9 cellular contexts compared by ENCODE assay signal in the genomic region with DNA sequence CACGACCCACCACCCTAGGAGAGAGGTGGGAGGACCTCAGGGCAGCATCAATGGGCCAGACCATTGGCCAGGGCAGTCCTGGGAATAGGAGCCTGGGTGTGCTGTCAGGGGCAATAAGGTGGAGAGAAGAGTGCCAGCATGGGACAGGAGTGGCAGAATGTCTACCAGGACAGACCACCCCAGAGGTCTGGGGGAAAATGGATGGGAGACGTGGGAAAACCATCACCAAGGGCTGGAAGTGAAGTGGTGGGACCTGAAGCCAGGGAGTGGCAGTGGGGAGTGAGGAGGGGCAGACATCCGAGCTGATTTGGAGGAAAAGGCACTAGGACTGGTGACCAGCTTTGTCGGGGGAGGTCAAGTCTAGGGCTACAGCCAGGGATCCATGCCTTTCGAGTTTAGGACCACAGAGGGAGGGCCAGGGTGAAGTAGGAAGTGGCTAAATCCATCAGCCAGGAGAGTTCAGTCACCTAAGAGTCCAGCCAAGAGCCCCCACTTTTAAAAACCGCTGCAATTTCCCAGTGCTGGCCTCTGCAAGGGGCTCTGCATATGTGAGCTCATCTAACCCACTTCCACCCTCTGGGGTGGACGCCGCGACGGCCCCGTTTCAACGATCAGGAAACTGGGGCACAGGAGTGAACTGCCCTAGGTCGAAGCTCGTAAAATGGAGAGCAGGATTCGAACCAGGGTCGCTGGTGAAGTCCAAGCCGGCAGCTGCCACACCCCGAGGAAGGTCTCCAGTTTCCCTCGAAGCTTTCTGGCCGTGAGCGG. TPM values are rescaled to one million over a fixed set of nuclear protein-coding genes. Genes with fewer than 3 reads are reported as not detected.
DNase-seq lines count a peak whose midpoint lies in the region; ATAC-seq, FAIRE-seq and TF ChIP-seq lines count a peak whose summit lies in the region.
"Had no signal": no experiment of that assay in that cellular context is flagged by ENCODE, and none has a peak within 500 bp of the region (broad histone marks: within the 10 kb centered on the region; RNA-seq: fewer than 3 reads in every experiment).

No MANE protein-coding gene starts in this region.

- H3K27ac Mint-ChIP-seq in stimulated activated naive B cell treated with anti-CD40 and anti-IgM and Interleukin-4, amounts not matched to agents 10 μg/mL and 1 μg/mL and 100 μg/mL, for 72 hours, result no peak overlapping the region

- POLR2A ChIA-PET in GM12878 (lab: Charles Lee), result no interaction called here

- DNase-seq in GM12878 (ENCODE audit: low read depth, low spot score), result no peak
- DNase-seq in islet precursor cell, result peak; percentile 21
- no peak for DNase-seq in stimulated activated naive B cell treated with anti-CD40 and anti-IgM and Interleukin-4, amounts not matched to agents 10 μg/mL and 1 μg/mL and 100 μg/mL, for 72 hours
- DNase-seq in pons (ENCODE audit: low spot score), result no peak
- DNase-seq in inferior parietal cortex (ENCODE audit: extremely low spot score), result no peak
- no peak for DNase-seq in posterior cingulate gyrus
- DNase-seq in stimulated activated CD4-positive, alpha-beta T cell treated with anti-CD3 and anti-CD28 coated beads, Interleukin-4, amount 100 ng/mL, for 1 hour, result no peak
- DNase-seq: NCI-H2029 had no signal

- H3K79me2 ChIP-seq in GM12878 (ENCODE audit: control insufficient read depth, insufficient read depth, low read length), result peaks cover 10% of the 10 kb centered on the region

- intact Hi-C loops in GM12878 (cut with micrococcal nuclease; ENCODE audit: unreplicated experiment), result no loop called here
- intact Hi-C loops in posterior cingulate gyrus (cut with DNase I), result no loop called here

- whole genome bisulfite sequencing in GM12878 (ENCODE audit: insufficient coverage, insufficient replicate concordance, low lambda C conversion rate, missing lambda C conversion rate), result 8% methylated on average over 20 of the region's 21 CpGs

- in situ Hi-C loops in GM12878 (cut with MboI), result no loop called here

- peaks cover 7 to 14% of the 10 kb centered on the region in 2 donors for H3K9me3 Mint-ChIP-seq in stimulated activated naive B cell treated with anti-CD40 and anti-IgM and Interleukin-4, amounts not matched to agents 10 μg/mL and 1 μg/mL and 100 μg/mL, for 72 hours

- peaks cover 12 to 21% of the 10 kb centered on the region in 2 donors for H3K4me1 Mint-ChIP-seq in stimulated activated naive B cell treated with anti-CD40 and anti-IgM and Interleukin-4, amounts not matched to agents 10 μg/mL and 1 μg/mL and 100 μg/mL, for 72 hours

- H3K4me2 ChIP-seq in GM12878 (ENCODE audit: control insufficient read depth, insufficient read depth), result peak overlapping the region; percentile 40

- H3K4me3 ChIP-seq in HUES6 (ENCODE audit: low read depth, low read length) (peak overlapping the region; percentile 75), GM12878 (peak overlapping the region; percentile 64)

- CTCF ChIA-PET in GM12878 (lab: Yijun Ruan, JAX), result no interaction called here

- TF ChIP-seq EP300 in GM12878 (IDR thresholded peaks at IDR 0.05; ENCODE audit: borderline replicate concordance in 1 of 2, control insufficient read depth in 1 of 2, low read depth in 2 of 2, low read length in 2 of 2), result no peak

- no peak for TF ChIP-seq RAD21 in GM12878 (IDR thresholded peaks at IDR 0.05; ENCODE audit: insufficient read depth, low read depth, low read length)

- H3K27me3 Mint-ChIP-seq in stimulated activated naive B cell treated with anti-CD40 and anti-IgM and Interleukin-4, amounts not matched to agents 10 μg/mL and 1 μg/mL and 100 μg/mL, for 72 hours, result peaks cover 52 to 64% of the 10 kb centered on the region in 2 donors

- no peaks in the 10 kb centered on the region for H3K36me3 Mint-ChIP-seq in stimulated activated naive B cell treated with anti-CD40 and anti-IgM and Interleukin-4, amounts not matched to agents 10 μg/mL and 1 μg/mL and 100 μg/mL, for 72 hours

- H3K27ac ChIP-seq in HUES6 (ENCODE audit: low read depth, low read length), result no peak overlapping the region
- H3K27ac ChIP-seq in GM12878 (ENCODE audit: control insufficient read depth, insufficient read depth), result no peak overlapping the region; the same call in 1 of the 2 replicates

- H3K27me3 ChIP-seq in HUES6 (ENCODE audit: control insufficient read depth, insufficient read depth, low read length) (peaks cover 18% of the 10 kb centered on the region), GM12878 (replicated peaks in 1 of 2; ENCODE audit: control insufficient read depth in 2 of 2, insufficient read depth in 2 of 2, low read length in 1 of 2) (no peaks in the 10 kb centered on the region)

- SMC1A ChIA-PET in GM12878 (lab: Charles Lee; ENCODE audit: uncharacterized antibody, unreplicated experiment), result interaction anchor here (1.0 to 2.7 kb wide), 2 partner anchors 11 to 26 kb away, joined by 3 to 10 read pairs; no protein-coding TSS in a partner anchor

- peak overlapping the region; percentile 79 for H3K9ac ChIP-seq in HUES6 (ENCODE audit: low read length)
- H3K9ac ChIP-seq in GM12878 (ENCODE audit: control insufficient read depth, insufficient read depth, low read length), result peak overlapping the region; percentile 61; the same call in 1 of the 2 replicates

- peak overlapping the region; percentile 56 for H2AFZ ChIP-seq in GM12878 (ENCODE audit: control insufficient read depth, low read depth, low read length)

- H4K20me1 ChIP-seq in GM12878 (ENCODE audit: control insufficient read depth, insufficient read depth), result no peaks in the 10 kb centered on the region

- no peak for ATAC-seq in GM12878
- no peak for ATAC-seq in stimulated activated naive B cell treated with anti-CD40 and anti-IgM and Interleukin-4, amounts not matched to agents 10 μg/mL and 1 μg/mL and 100 μg/mL, for 72 hours (replicated peaks)

- no TSS peak for BruUV-seq in GM12878 (replicated peaks; lab: Mats Ljungman, UMichigan)

- RAD21 ChIA-PET in GM12878 (lab: Charles Lee; ENCODE audit: unreplicated experiment), result interaction anchor here (1.2 to 3.3 kb wide), 3 partner anchors 8 to 76 kb away, joined by 3 to 11 read pairs (median 5); no protein-coding TSS in a partner anchor

- H3K4me3 Mint-ChIP-seq in stimulated activated naive B cell treated with anti-CD40 and anti-IgM and Interleukin-4, amounts not matched to agents 10 μg/mL and 1 μg/mL and 100 μg/mL, for 72 hours, result peak overlapping the region; percentile 35 to 37

- TF ChIP-seq CTCF in GM12878 (IDR thresholded peaks at IDR 0.05 in 2 of 3, conservative IDR thresholded peaks at IDR 0.05 in 1 of 3; ENCODE audit: control insufficient read depth in 2 of 3, extremely low read depth in 1 of 3, insufficient read depth in 1 of 3, low read depth in 3 of 3, low read length in 3 of 3), result no peak

- H3K36me3 ChIP-seq in HUES6 (ENCODE audit: control insufficient read depth, insufficient read depth, low read length) (peaks cover 12% of the 10 kb centered on the region), GM12878 (ENCODE audit: control insufficient read depth in 2 of 2, insufficient read depth in 2 of 2, low read length in 1 of 2) (no peaks in the 10 kb centered on the region)

- peaks cover 29% of the 10 kb centered on the region for H3K4me1 ChIP-seq in HUES6 (ENCODE audit: control insufficient read depth, insufficient read depth, low read length)
- peaks cover 11% of the 10 kb centered on the region for H3K4me1 ChIP-seq in GM12878 (ENCODE audit: control insufficient read depth, insufficient read depth, low read length)

- TF ChIP-seq POLR2A in GM12878 (IDR thresholded peaks at IDR 0.05; ENCODE audit: low read depth, low read length), result no peak

- FAIRE-seq in GM12878 (lab: Jason Lieb, UNC), result no peak

- H3K9me3 ChIP-seq in HUES6 (ENCODE audit: control insufficient read depth, insufficient read depth, low read depth, low read length), result peaks cover 9% of the 10 kb centered on the region
- H3K9me3 ChIP-seq in GM12878 (replicated peaks; ENCODE audit: control insufficient read depth, insufficient read depth, low read length), result no peaks in the 10 kb centered on the region; the same call in 2 of the 3 replicates

TF ChIP-seq in GM12878, 131 proteins besides CTCF, POLR2A, EP300 and RAD21 (continues in another document):
- TF ChIP-seq TAF1 (IDR thresholded peaks at IDR 0.05; ENCODE audit: borderline replicate concordance, low read depth, low read length) (no peak), BACH1 (IDR thresholded peaks at IDR 0.05; ENCODE audit: borderline replicate concordance) (no peak)

RNA-seq across cellular contexts. Expression of gene EVC2, which starts 0.8 kb away (rescaled TPM):
- 34.7 and 35.6 TPM in 2 replicates for total RNA-seq in GM12878 (2013; cell fraction: nucleolus; rRNA removed)
- 8.4 and 8.6 TPM in 2 replicates for total RNA-seq in GM12878 (2014; rRNA removed)
- 6.1 and 6.8 TPM in 2 replicates for total RNA-seq in GM12878 (2014; rRNA removed; fragmentation: Illumina TruSeq; extraction: Trizol)
- total RNA-seq in GM12878 (2021), result 10.4 TPM in 2 replicates
- 1.0 TPM for polyA plus RNA-seq in GM12878 (2011; ENCODE audit: low read depth)
- polyA plus RNA-seq in GM12878 (2011; rRNA removed), result 1.6 and 1.9 TPM in 2 replicates
- 2.0 and 2.6 TPM in 2 replicates for polyA plus RNA-seq in GM12878 (2011; cell fraction: cytosol; rRNA removed)
- 5.7 and 6.0 TPM in 2 replicates for polyA plus RNA-seq in GM12878 (2011; cell fraction: nucleus; rRNA removed)
- polyA plus RNA-seq in GM12878 (2012), result 1.1 and 1.6 TPM in 2 replicates
- polyA plus RNA-seq in GM12878 (2014; fragmentation: Illumina TruSeq; extraction: Trizol), result 4.8 and 5.2 TPM in 2 replicates
- under 1 TPM; 0.34 to 0.58 TPM for polyA plus RNA-seq in GM12878 (2014; fragmentation: Nextera tagmentation; extraction: Ambion mirVana)
- polyA plus RNA-seq in GM12878 (2014; rRNA removed), result 4.6 and 5.3 TPM in 2 replicates
- polyA plus RNA-seq in GM12878 (2016; fragmentation: Nextera tagmentation; extraction: Ambion mirVana), result 1 to 10 TPM; 5.9 to 6.5 TPM
- 6.1 TPM in 2 replicates for polyA minus RNA-seq in GM12878 (2011; rRNA and poly(A)+ RNA removed)
- 2.0 and 2.9 TPM in 2 replicates for polyA minus RNA-seq in GM12878 (2011; cell fraction: cytosol; rRNA and poly(A)+ RNA removed)
- 4.0 and 5.7 TPM in 2 replicates for polyA minus RNA-seq in GM12878 (2011; cell fraction: nucleus; rRNA and poly(A)+ RNA removed)

RNA-seq across cellular contexts. Expression of gene EVC, which starts 3.5 kb away (rescaled TPM):
- 162 and 193 TPM in 2 replicates for total RNA-seq in GM12878 (2013; cell fraction: nucleolus; rRNA removed)
- 27.1 and 29.3 TPM in 2 replicates for total RNA-seq in GM12878 (2014; rRNA removed)
- 22.4 and 23.0 TPM in 2 replicates for total RNA-seq in GM12878 (2014; rRNA removed; fragmentation: Illumina TruSeq; extraction: Trizol)
- total RNA-seq in GM12878 (2021), result 51.2 and 55.9 TPM in 2 replicates
- 3.5 TPM for polyA plus RNA-seq in GM12878 (2011; ENCODE audit: low read depth)
- polyA plus RNA-seq in GM12878 (2011; rRNA removed), result 6.8 and 8.8 TPM in 2 replicates
- 8.5 and 9.9 TPM in 2 replicates for polyA plus RNA-seq in GM12878 (2011; cell fraction: cytosol; rRNA removed)
- polyA plus RNA-seq in GM12878 (2011; cell fraction: nucleus; rRNA removed), result 44.5 and 74.2 TPM in 2 replicates
- polyA plus RNA-seq in GM12878 (2012), result 6.3 and 7.5 TPM in 2 replicates
- polyA plus RNA-seq in GM12878 (2014; fragmentation: Illumina TruSeq; extraction: Trizol), result 21.4 and 26.6 TPM in 2 replicates
- 1 to 10 TPM in 1 of 2 experiments, under 1 TPM in 1; 0.87 to 1.2 TPM for polyA plus RNA-seq in GM12878 (2014; fragmentation: Nextera tagmentation; extraction: Ambion mirVana)
- polyA plus RNA-seq in GM12878 (2014; rRNA removed), result 33.8 and 36.0 TPM in 2 replicates
- polyA plus RNA-seq in GM12878 (2016; fragmentation: Nextera tagmentation; extraction: Ambion mirVana), result 1 to 10 TPM; 2.0 to 3.0 TPM
- polyA minus RNA-seq in GM12878 (2011; rRNA and poly(A)+ RNA removed), result 13.7 and 22.3 TPM in 2 replicates
- polyA minus RNA-seq in GM12878 (2011; cell fraction: cytosol; rRNA and poly(A)+ RNA removed), result 7.4 and 10.7 TPM in 2 replicates
- polyA minus RNA-seq in GM12878 (2011; cell fraction: nucleus; rRNA and poly(A)+ RNA removed), result 36.5 and 58.0 TPM in 2 replicates
